ENCODE assay signal across 16 cellular contexts in genomic region chr10:61609609-61610166, GRCh38. TPM values are rescaled to one million over a fixed set of nuclear protein-coding genes. Genes with fewer than 3 reads are reported as not detected.
DNase-seq lines count a peak whose midpoint lies in the region; ATAC-seq and TF ChIP-seq lines count a peak whose summit lies in the region.
"Had no signal": no experiment of that assay in that cellular context is flagged by ENCODE, and none has a peak within 500 bp of the region (broad histone marks: within the 10 kb centered on the region; RNA-seq: fewer than 3 reads in every experiment).

No MANE protein-coding gene starts in this region.

- peak overlapping the region; percentile 37 for H3K27ac Mint-ChIP-seq in mesothelial cell of epicardium
- H3K27ac Mint-ChIP-seq: CD4-positive, alpha-beta memory T cell; HFFc6 had no signal

- H3K9me3 Mint-ChIP-seq in mesothelial cell of epicardium = no peaks in the 10 kb centered on the region
- H3K9me3 Mint-ChIP-seq: HFFc6 had no signal

- no peak for ATAC-seq in HG03457 (IDR thresholded peaks at IDR 0.05; ENCODE audit: unreplicated experiment)

- H3K27me3 ChIP-seq in adipocyte (replicated peaks; ENCODE audit: control insufficient read depth, insufficient read depth, low read length) = no peaks in the 10 kb centered on the region
- H3K27me3 ChIP-seq: BE2C had no signal

- peaks cover 41% of the 10 kb centered on the region for H3K4me1 Mint-ChIP-seq in mesothelial cell of epicardium
- H3K4me1 Mint-ChIP-seq: CD4-positive, alpha-beta memory T cell had no signal

- H3K27me3 Mint-ChIP-seq in mesothelial cell of epicardium (ENCODE audit: low read depth) = no peaks in the 10 kb centered on the region

- no peak overlapping the region for H3K9ac ChIP-seq in adipocyte (ENCODE audit: low read length)

- H3K4me3 Mint-ChIP-seq in mesothelial cell of epicardium = no peak overlapping the region
- H3K4me3 Mint-ChIP-seq: CD4-positive, alpha-beta memory T cell; HFFc6 had no signal

- no peak for TF ChIP-seq CTCF in AG10803 (conservative IDR thresholded peaks at IDR 0.05; ENCODE audit: low read length)
- no peak for TF ChIP-seq CTCF in mesothelial cell of epicardium (IDR thresholded peaks at IDR 0.05; ENCODE audit: unreplicated experiment)

- H3K4me3 ChIP-seq in AG10803 (ENCODE audit: low read length) (no peak overlapping the region), adipocyte (ENCODE audit: low read length) (no peak overlapping the region)

- no peaks in the 10 kb centered on the region for H3K9me3 ChIP-seq in adipocyte (ENCODE audit: control insufficient read depth, low read length)
- H3K9me3 ChIP-seq: BE2C had no signal

- no peaks in the 10 kb centered on the region for H3K36me3 Mint-ChIP-seq in mesothelial cell of epicardium
- H3K36me3 Mint-ChIP-seq: CD4-positive, alpha-beta memory T cell had no signal

- peaks cover 9% of the 10 kb centered on the region for H3K4me1 ChIP-seq in adipocyte (ENCODE audit: control insufficient read depth, insufficient read depth, low read length)
- H3K4me1 ChIP-seq: BE2C had no signal

- DNase-seq in AG10803 (ENCODE audit: low read depth) (peak; percentile 45), adipocyte (ENCODE audit: low read depth) (peak; percentile 45), fibroblast of gingiva (ENCODE audit: low read depth) (peak; percentile 47), mesothelial cell of epicardium (ENCODE audit: low spot score in 2 of 2, unreplicated experiment in 2 of 2) (no peak), NCI-H1048 (lab: John Stamatoyannopoulos, UW) (no peak), islet precursor cell (no peak)
- DNase-seq: 8988T; BE2C; CD4-positive, alpha-beta memory T cell; DMS153; DND-41; GDM1; HCEC 1CT; HFFc6 had no signal

- no peaks in the 10 kb centered on the region for H3K36me3 ChIP-seq in adipocyte (ENCODE audit: control insufficient read depth, insufficient read depth, low read length, severe bottlenecking)
- H3K36me3 ChIP-seq: BE2C had no signal

RNA-seq across cellular contexts. Expression of gene CABCOCO1, which starts 53.0 kb away (rescaled TPM):
- 2.5 to 4.8 TPM (median 2.5 TPM) in 3 replicates for total RNA-seq in mesothelial cell of epicardium
- total RNA-seq: CD4-positive, alpha-beta memory T cell; H1 had no signal

Comparison
In these comparisons a context has a peak if more than half of its experiments do, and no peak if none do; other contexts are left out.
1. DNase-seq: peak in AG10803 (single experiment), adipocyte (single experiment) and fibroblast of gingiva (single experiment); none in mesothelial cell of epicardium (0 of 2), NCI-H1048 (single experiment) and islet precursor cell (single experiment).